Comparison of ENCODE assay signal across 22 cellular contexts in the genomic region with DNA sequence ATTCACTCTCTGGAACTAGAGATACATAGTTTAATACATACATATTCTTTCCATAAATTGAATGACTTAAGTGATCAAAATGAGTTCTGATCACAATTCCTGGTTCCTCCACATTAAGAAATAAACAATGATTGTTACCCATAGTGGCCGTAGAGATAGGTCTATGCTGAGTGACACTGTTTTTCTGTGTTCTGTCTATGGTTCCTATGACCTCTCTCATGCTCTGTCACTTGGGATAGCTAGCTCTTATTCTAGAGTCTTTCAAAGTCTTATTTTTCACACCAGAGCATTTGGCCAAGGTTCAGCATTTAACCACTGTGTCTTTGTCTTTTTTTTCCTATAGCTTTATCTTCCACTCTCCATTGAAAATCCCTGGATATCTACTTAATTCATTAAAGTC.
"Had no signal": no experiment of that assay in that cellular context is flagged by ENCODE, and none has a peak within 500 bp of the region (broad histone marks: within the 10 kb centered on the region; RNA-seq: fewer than 3 reads in every experiment).

No MANE protein-coding gene starts in this region.

- H3K27ac ChIP-seq: ascending aorta, body of pancreas had no signal

- ATAC-seq: activated naive CD4-positive, alpha-beta T cell treated with anti-CD3 and anti-CD28 coated beads, Interleukin-2, amount 50 U/mL, for 72 hours; activated naive CD8-positive, alpha-beta T cell treated with anti-CD3 and anti-CD28 coated beads, Interleukin-2, amount 50 U/mL, for 24 hours; activated T-cell treated with anti-CD3 and anti-CD28 coated beads, Interleukin-2, amount 50 U/mL, for 4 hours; body of pancreas; PC-3 had no signal

- H3K27me3 ChIP-seq: ascending aorta, body of pancreas had no signal

- H3K9me3 ChIP-seq: body of pancreas had no signal

- H3K36me3 ChIP-seq: ascending aorta had no signal

- H3K4me3 ChIP-seq: ascending aorta, body of pancreas had no signal

- DNase-seq: activated B cell treated with CpG ODN at 0.5 μM for 24 hours; activated CD4-positive, alpha-beta memory T cell treated with anti-CD3 and anti-CD28 coated beads for 36 hours; activated CD4-positive, alpha-beta T cell treated with anti-CD3 and anti-CD28 coated beads for 1 hour; activated CD4-positive, alpha-beta T cell treated with anti-CD3 and anti-CD28 coated beads, Interleukin-2, amount 10 ng/mL, durations not matched to agents 24 days and 14 days; activated CD8-positive, alpha-beta memory T cell treated with anti-CD3 and anti-CD28 coated beads for 24 hours; activated effector memory CD4-positive, alpha-beta T cell treated with anti-CD3 and anti-CD28 coated beads, Interleukin-2, amount 50 U/mL, for 16 hours; activated naive CD4-positive, alpha-beta T cell treated with Interleukin-2 at 50 U/mL for 16 hours; activated naive CD8-positive, alpha-beta T cell treated with anti-CD3 and anti-CD28 coated beads, Interleukin-2, amount 50 U/mL, for 24 hours; activated T-cell treated with anti-CD3 and anti-CD28 coated beads, Interleukin-2, amount 50 U/mL, for 4 hours; amniotic stem cell; body of pancreas; Kasumi-1; NCI-H1048; NCI-H1417; NCI-H1930; NCI-H510A treated with DMSO at 0.1 percent for 48 hours; PC-3; SIG-M5; T-helper 2 cell; T1000 had no signal

- H3K4me1 ChIP-seq: ascending aorta, body of pancreas had no signal
